ENCODE assay signal across 31 cellular contexts in the genomic region with DNA sequence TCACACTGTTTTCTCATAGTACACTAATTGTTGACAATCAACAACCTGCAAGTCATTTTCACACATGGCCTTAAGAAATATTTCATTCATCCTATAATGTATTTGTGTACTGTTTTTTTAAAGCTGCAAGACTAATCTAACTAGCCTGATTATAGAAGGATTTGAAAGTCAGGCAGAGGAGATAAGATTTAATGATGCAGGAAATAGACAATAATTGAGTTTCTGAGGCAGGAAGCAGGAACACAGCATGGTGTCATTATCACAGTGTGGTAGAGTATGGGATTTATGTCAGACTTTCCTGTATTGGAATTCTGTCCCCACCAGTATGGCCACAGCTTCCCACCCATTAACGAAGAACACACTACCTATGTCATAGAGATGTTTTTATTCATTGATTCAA.
"Had no signal": no experiment of that assay in that cellular context is flagged by ENCODE, and none has a peak within 500 bp of the region (broad histone marks: within the 10 kb centered on the region; RNA-seq: fewer than 3 reads in every experiment).

No MANE protein-coding gene starts in this region.

- H3K4me3 ChIP-seq: adrenal gland, ascending aorta, esophagus squamous epithelium, gastroesophageal sphincter had no signal

- H3K9me3 Mint-ChIP-seq: activated B cell treated with CpG ODN at 0.5 μM for 24 hours; activated naive CD4-positive, alpha-beta T cell treated with anti-CD3 and anti-CD28 coated beads for 36 hours; activated naive CD4-positive, alpha-beta T cell treated with anti-CD3 and anti-CD28 coated beads, Interleukin-2, amount 50 U/mL, for 24 hours; activated naive CD8-positive, alpha-beta T cell treated with anti-CD3 and anti-CD28 coated beads for 36 hours; activated T-helper 2 cell treated with anti-CD3 and anti-CD28 coated beads, Interferon-gamma antibody, Interleukin-2, Interleukin-4, amounts not matched to agents 10 μg/mL and 5 μg/mL and 100 μg/mL, durations not matched to agents 14 hours and 24 hours and 36 hours; brain; T-helper 2 cell treated with Interferon-gamma antibody and Interleukin-4, amounts not matched to agents 5 μg/mL and 100 μg/mL, for 36 hours had no signal

- DNase-seq: activated B cell treated with CpG ODN at 0.5 μM for 24 hours; activated CD4-positive, alpha-beta T cell treated with anti-CD3 and anti-CD28 coated beads for 48 hours; activated CD4-positive, alpha-beta T cell treated with anti-CD3 and anti-CD28 coated beads, Interleukin-2, amount 50 U/mL, for 1 hour; activated CD4-positive, alpha-beta T cell treated with anti-CD3 and anti-CD28 coated beads, Interleukin-2, amount 50 U/mL, for 48 hours; activated CD8-positive, alpha-beta memory T cell treated with anti-CD3 and anti-CD28 coated beads for 24 hours; activated CD8-positive, alpha-beta T cell treated with anti-CD3 and anti-CD28 coated beads for 36 hours; activated effector memory CD4-positive, alpha-beta T cell treated with anti-CD3 and anti-CD28 coated beads, Interleukin-2, amount 50 U/mL, for 16 hours; activated naive CD4-positive, alpha-beta T cell treated with anti-CD3 and anti-CD28 coated beads for 36 hours; activated naive CD8-positive, alpha-beta T cell treated with anti-CD3 and anti-CD28 coated beads for 36 hours; activated naive CD8-positive, alpha-beta T cell treated with anti-CD3 and anti-CD28 coated beads, Interleukin-2, amount 50 U/mL, for 24 hours; activated T-cell treated with anti-CD3 and anti-CD28 coated beads, Interleukin-2, amount 50 U/mL, for 4 hours; adrenal gland; cortex of kidney; dermis blood vessel endothelial cell; effector CD4-positive, alpha-beta T cell; effector memory CD8-positive, alpha-beta T cell; esophagus squamous epithelium; foreskin melanocyte; T-cell; T-helper 17 cell; T1000; WERI-Rb-1 had no signal

- H3K27ac ChIP-seq: adrenal gland, ascending aorta, epithelial cell of prostate, esophagus squamous epithelium, gastroesophageal sphincter, WERI-Rb-1 had no signal

- H3K4me3 Mint-ChIP-seq: activated B cell treated with CpG ODN at 0.5 μM for 24 hours; activated CD8-positive, alpha-beta T cell treated with anti-CD3 and anti-CD28 coated beads for 36 hours; activated naive CD4-positive, alpha-beta T cell treated with anti-CD3 and anti-CD28 coated beads for 36 hours; activated naive CD4-positive, alpha-beta T cell treated with anti-CD3 and anti-CD28 coated beads, Interleukin-2, amount 50 U/mL, for 24 hours; activated naive CD8-positive, alpha-beta T cell treated with anti-CD3 and anti-CD28 coated beads for 36 hours; activated naive CD8-positive, alpha-beta T cell treated with anti-CD3 and anti-CD28 coated beads, Interleukin-2, amount 50 U/mL, for 24 hours; activated T-cell treated with anti-CD3 and anti-CD28 coated beads, Interleukin-2, amount 50 U/mL, for 4 hours; brain; central memory CD8-positive, alpha-beta T cell; effector memory CD8-positive, alpha-beta T cell; T-cell; T-helper 17 cell; T-helper 2 cell treated with Interferon-gamma antibody and Interleukin-4, amounts not matched to agents 5 μg/mL and 100 μg/mL, for 36 hours had no signal

- H3K9me3 ChIP-seq: adrenal gland, ascending aorta, esophagus squamous epithelium, gastroesophageal sphincter had no signal

- H3K4me1 Mint-ChIP-seq: activated B cell treated with CpG ODN at 0.5 μM for 24 hours; activated naive CD4-positive, alpha-beta T cell treated with anti-CD3 and anti-CD28 coated beads, Interleukin-2, amount 50 U/mL, for 24 hours; activated naive CD8-positive, alpha-beta T cell treated with anti-CD3 and anti-CD28 coated beads for 36 hours; activated naive CD8-positive, alpha-beta T cell treated with anti-CD3 and anti-CD28 coated beads, Interleukin-2, amount 50 U/mL, for 24 hours; central memory CD8-positive, alpha-beta T cell; T-cell; T-helper 17 cell had no signal

- H3K27me3 Mint-ChIP-seq: activated B cell treated with CpG ODN at 0.5 μM for 24 hours; activated CD8-positive, alpha-beta T cell treated with anti-CD3 and anti-CD28 coated beads for 36 hours; activated naive CD4-positive, alpha-beta T cell treated with anti-CD3 and anti-CD28 coated beads, Interleukin-2, amount 50 U/mL, for 24 hours; activated naive CD8-positive, alpha-beta T cell treated with anti-CD3 and anti-CD28 coated beads for 36 hours; activated naive CD8-positive, alpha-beta T cell treated with anti-CD3 and anti-CD28 coated beads, Interleukin-2, amount 50 U/mL, for 24 hours; brain; central memory CD8-positive, alpha-beta T cell; effector memory CD8-positive, alpha-beta T cell; T-cell; T-helper 17 cell had no signal

- ATAC-seq: activated CD4-positive, CD25-positive, alpha-beta regulatory T cell treated with anti-CD3 and anti-CD28 coated beads, Interleukin-2, amount 50 U/mL, for 24 hours; activated CD8-positive, alpha-beta T cell treated with anti-CD3 and anti-CD28 coated beads for 36 hours; activated naive CD8-positive, alpha-beta T cell treated with anti-CD3 and anti-CD28 coated beads, Interleukin-2, amount 50 U/mL, for 24 hours; activated T-cell treated with anti-CD3 and anti-CD28 coated beads, Interleukin-2, amount 50 U/mL, for 4 hours; effector memory CD8-positive, alpha-beta T cell; gastroesophageal sphincter; T-cell; T-helper 17 cell had no signal

- H3K4me1 ChIP-seq: adrenal gland, ascending aorta, gastroesophageal sphincter had no signal

- H3K36me3 Mint-ChIP-seq: activated naive CD4-positive, alpha-beta T cell treated with anti-CD3 and anti-CD28 coated beads, Interleukin-2, amount 50 U/mL, for 24 hours; activated naive CD8-positive, alpha-beta T cell treated with anti-CD3 and anti-CD28 coated beads for 36 hours; T-cell had no signal

- H3K27me3 ChIP-seq: adrenal gland, ascending aorta, esophagus squamous epithelium, gastroesophageal sphincter had no signal

- H3K27ac Mint-ChIP-seq: activated B cell treated with CpG ODN at 0.5 μM for 24 hours; activated CD8-positive, alpha-beta T cell treated with anti-CD3 and anti-CD28 coated beads for 36 hours; activated naive CD4-positive, alpha-beta T cell treated with anti-CD3 and anti-CD28 coated beads for 36 hours; activated naive CD4-positive, alpha-beta T cell treated with anti-CD3 and anti-CD28 coated beads, Interleukin-2, amount 50 U/mL, for 24 hours; activated naive CD8-positive, alpha-beta T cell treated with anti-CD3 and anti-CD28 coated beads for 36 hours; activated naive CD8-positive, alpha-beta T cell treated with anti-CD3 and anti-CD28 coated beads, Interleukin-2, amount 50 U/mL, for 24 hours; activated T-helper 2 cell treated with anti-CD3 and anti-CD28 coated beads, Interferon-gamma antibody, Interleukin-2, Interleukin-4, amounts not matched to agents 10 μg/mL and 5 μg/mL and 100 μg/mL, durations not matched to agents 14 hours and 24 hours and 36 hours; effector memory CD8-positive, alpha-beta T cell; T-cell; T-helper 17 cell; T-helper 2 cell treated with Interferon-gamma antibody and Interleukin-4, amounts not matched to agents 5 μg/mL and 100 μg/mL, for 36 hours had no signal

- H3K36me3 ChIP-seq: adrenal gland, ascending aorta, esophagus squamous epithelium, gastroesophageal sphincter, WERI-Rb-1 had no signal
